ENCODE assay signal across 9 cellular contexts in the genomic region with DNA sequence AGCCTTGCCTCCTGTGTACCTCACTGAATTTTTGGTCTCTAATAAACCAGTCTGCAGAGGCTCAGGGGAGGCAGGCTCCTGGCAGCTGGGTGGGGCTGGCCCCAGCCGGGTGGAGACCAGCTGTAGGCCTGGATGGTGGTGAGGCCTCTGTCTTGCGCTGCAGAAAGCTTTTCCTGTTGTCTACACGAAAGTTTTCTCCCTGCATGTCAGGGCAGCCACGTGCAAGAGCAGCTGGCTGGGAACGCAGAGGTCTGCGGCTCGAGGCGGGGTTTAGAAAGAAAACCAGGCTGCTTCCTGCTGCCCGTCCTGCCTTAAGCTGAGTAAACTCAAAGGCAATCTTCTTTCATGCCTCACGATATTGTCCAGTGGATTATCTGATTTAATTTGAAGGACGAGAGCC. TPM values are rescaled to one million over a fixed set of nuclear protein-coding genes. Genes with fewer than 3 reads are reported as not detected.
A peak's percentile ranks its signal among the peaks of the same experiment; 100 is the strongest.
DNase-seq lines count a peak whose midpoint lies in the region; ATAC-seq lines count a peak whose summit lies in the region.
"Had no signal": no experiment of that assay in that cellular context is flagged by ENCODE, and none has a peak within 500 bp of the region (broad histone marks: within the 10 kb centered on the region; RNA-seq: fewer than 3 reads in every experiment).

No MANE protein-coding gene starts in this region.

- H3K9me3 Mint-ChIP-seq in naive B cell = peaks cover 0 to 4% (median 0%) of the 10 kb centered on the region in 7 donors

- H3K36me3 Mint-ChIP-seq in naive B cell = no peaks in the 10 kb centered on the region

- H3K27me3 Mint-ChIP-seq in naive B cell = no peaks in the 10 kb centered on the region

- peaks cover 20 to 42% (median 27%) of the 10 kb centered on the region in 3 donors for H3K4me1 Mint-ChIP-seq in naive B cell

- peak; percentile 80 for DNase-seq in Jurkat, Clone E6-1 (ENCODE audit: low read depth, low spot score)
- peak; percentile 52 for DNase-seq in activated CD4-positive, alpha-beta T cell treated with anti-CD3 and anti-CD28 coated beads, Interleukin-2, amount 50 U/mL, for 1 hour
- peak; percentile 83 for DNase-seq in dermis blood vessel endothelial cell
- DNase-seq in naive B cell = peak; percentile 51
- peak; percentile 82 for DNase-seq in stromal cell of bone marrow (ENCODE audit: low read depth)
- DNase-seq in cerebellum (ENCODE audit: low spot score) = no peak

- peak overlapping the region in 7 of 8 donors; percentile 48 to 88 (median 61) for H3K4me3 Mint-ChIP-seq in naive B cell

- H3K4me3 ChIP-seq in Jurkat, Clone E6-1 (ENCODE audit: low read length) = no peak overlapping the region

- H3K27ac Mint-ChIP-seq in naive B cell = peak overlapping the region; percentile 37 to 78 (median 60)

- ATAC-seq in naive B cell (ENCODE audit: low read depth in 2 of 2) (peak; percentile 68 to 69), GM21737 (IDR thresholded peaks at IDR 0.05; ENCODE audit: unreplicated experiment) (no peak), GM19463 (IDR thresholded peaks at IDR 0.05; ENCODE audit: unreplicated experiment) (no peak)

RNA-seq across cellular contexts. Expression of gene SERPINF1, which starts 2.4 kb away (rescaled TPM):
- 13.4 TPM for polyA plus RNA-seq in Jurkat, Clone E6-1 (2012; ENCODE audit: insufficient read depth, insufficient read length)
- total RNA-seq in dermis blood vessel endothelial cell (0.37 TPM in 1 of 2 replicates, not detected in the other), cerebellum (12.2 TPM)
- 10 to 100 TPM in 1 of 6 donors, 1 to 10 TPM in 5; 1.3 to 15.3 (median 5.4) TPM for polyA plus RNA-seq in naive B cell (ENCODE audit: low read depth in 6 of 6)
- total RNA-seq: T-helper 1 cell treated with Interleukin-12 subunit alpha and Interleukin-12 subunit beta and Interleukin-4 antibody, amounts not matched to agents 30 ng/mL and 1 ng/mL, for 36 hours had no signal

RNA-seq across cellular contexts. Expression of gene SERPINF2, which starts 21.6 kb away (rescaled TPM):
- not detected for polyA plus RNA-seq in Jurkat, Clone E6-1 (2012; ENCODE audit: insufficient read depth, insufficient read length)
- 0.05 and 0.17 TPM in 2 replicates for total RNA-seq in dermis blood vessel endothelial cell
- polyA plus RNA-seq in naive B cell (ENCODE audit: low read depth in 6 of 6) = under 1 TPM in 3 of 6 donors, not detected in 3; 0.25 to 0.59 (median 0.40) TPM
- total RNA-seq in cerebellum = 0.18 TPM

RNA-seq across cellular contexts. Expression of gene WDR81, which starts 39.8 kb away (rescaled TPM):
- 9.3 TPM for polyA plus RNA-seq in Jurkat, Clone E6-1 (2012; ENCODE audit: insufficient read depth, insufficient read length)
- total RNA-seq in dermis blood vessel endothelial cell (25.2 and 26.9 TPM in 2 replicates), cerebellum (8.3 TPM)
- 10 to 100 TPM in 3 of 6 donors, 1 to 10 TPM in 3; 2.1 to 19.1 (median 9.9) TPM for polyA plus RNA-seq in naive B cell (ENCODE audit: low read depth in 6 of 6)

RNA-seq across cellular contexts. Expression of gene TLCD2, which starts 54.1 kb away (rescaled TPM):
- not detected for polyA plus RNA-seq in Jurkat, Clone E6-1 (2012; ENCODE audit: insufficient read depth, insufficient read length)
- total RNA-seq in dermis blood vessel endothelial cell (1.7 and 1.8 TPM in 2 replicates), cerebellum (0.73 TPM)
- polyA plus RNA-seq in naive B cell (ENCODE audit: low read depth in 6 of 6) = not detected

Comparison
In these comparisons a context has a peak if more than half of its experiments do, and no peak if none do; other contexts are left out.
1. ATAC-seq: peak in naive B cell (2 of 2); none in GM21737 (single experiment) and GM19463 (single experiment).